ENCODE assay signal across 8 cellular contexts in genomic region chr12:54358945-54359761, GRCh38. TPM values are rescaled to one million over a fixed set of nuclear protein-coding genes. Genes with fewer than 3 reads are reported as not detected.
DNase-seq lines count a peak whose midpoint lies in the region; ATAC-seq and TF ChIP-seq lines count a peak whose summit lies in the region.

No MANE protein-coding gene starts in this region.

- peak overlapping the region; percentile 89 for H3K9ac ChIP-seq in IMR-90 (ENCODE audit: low read depth, low read length)
- H3K9ac ChIP-seq in mucosa of stomach (ENCODE audit: low read length), result peak overlapping the region; percentile 87

- POLR2A ChIA-PET in IMR-90 (lab: Charles Lee; ENCODE audit: unreplicated experiment), result interaction anchor here (1.2 to 1.4 kb wide), 2 partner anchors 72 to 130 kb away, joined by 4 read pairs; no protein-coding TSS in a partner anchor
- POLR2A ChIA-PET in OCI-LY7 (lab: Charles Lee), result interaction anchor here (0.5 to 1.6 kb wide), 16 partner anchors 12 to 341 kb away, joined by 3 to 6 read pairs (median 4); partner anchors contain the start of genes CBX5, HNRNPA1 and HOXC4

- no peaks in the 10 kb centered on the region for H4K20me1 ChIP-seq in IMR-90 (ENCODE audit: insufficient read depth, low read length)
- H4K20me1 ChIP-seq in OCI-LY7 (ENCODE audit: insufficient read depth, low read length), result no peaks in the 10 kb centered on the region

- peaks cover 0 to 24% of the 10 kb centered on the region in 2 experiments; a peak in 2 of 4 replicates for H3K79me1 ChIP-seq in IMR-90 (ENCODE audit: low read depth in 1 of 2, low read length in 2 of 2)

- no peaks in the 10 kb centered on the region for H3K9me3 ChIP-seq in IMR-90 (ENCODE audit: control insufficient read depth, insufficient read depth, low read length)
- H3K9me3 ChIP-seq in OCI-LY7 (ENCODE audit: low read length), result no peaks in the 10 kb centered on the region
- no peaks in the 10 kb centered on the region for H3K9me3 ChIP-seq in mucosa of stomach (ENCODE audit: control insufficient read depth, low read length)

- TF ChIP-seq CTCF in IMR-90 (conservative IDR thresholded peaks at IDR 0.05; ENCODE audit: low read depth, low read length) (no peak), OCI-LY7 (conservative IDR thresholded peaks at IDR 0.05; ENCODE audit: low read length) (no peak)

- no peak for TF ChIP-seq RAD21 in IMR-90 (IDR thresholded peaks at IDR 0.05; ENCODE audit: low read length)

- H2BK120ac ChIP-seq in IMR-90 (ENCODE audit: low read depth, low read length), result peak overlapping the region; percentile 89

- peak overlapping the region; percentile 85 for H2BK20ac ChIP-seq in IMR-90 (ENCODE audit: low read depth, low read length)

- H2AFZ ChIP-seq in IMR-90 (replicated peaks; ENCODE audit: low read length, poor library complexity), result peak overlapping the region; percentile 95
- peak overlapping the region; percentile 88 for H2AFZ ChIP-seq in OCI-LY7 (ENCODE audit: low read length)

- ATAC-seq in GM21576 (IDR thresholded peaks at IDR 0.05; ENCODE audit: unreplicated experiment), result peak; percentile 98
- peak; percentile 89 for ATAC-seq in IMR-90 (ENCODE audit: low read depth)
- ATAC-seq in esophagus mucosa, result peak; percentile 96

- dilution Hi-C loops in IMR-90 (cut with HindIII; ENCODE audit: low sequenced_read_pairs, unreplicated experiment), result no loop called here

- intact Hi-C loops in IMR-90 (cut with micrococcal nuclease) (loop anchor here (1.0 to 2.0 kb wide), 5 partner anchors 20 to 353 kb away; partner anchors contain the start of genes CBX5 and HNRNPA1), OCI-LY7 (cut with micrococcal nuclease; ENCODE audit: unreplicated experiment) (loop anchor here (1.0 to 10.0 kb wide), 4 partner anchors 34 to 344 kb away; partner anchors contain the start of gene COPZ1)

- peak overlapping the region; percentile 90; the same call in 2 of the 3 replicates for H2BK15ac ChIP-seq in IMR-90 (ENCODE audit: low read depth, low read length)

- H3K4me1 ChIP-seq in IMR-90 (ENCODE audit: control insufficient read depth, insufficient read depth, low read length), result peaks cover 16% of the 10 kb centered on the region
- H3K4me1 ChIP-seq in OCI-LY7 (ENCODE audit: insufficient read depth, low read length, poor library complexity, severe bottlenecking), result peaks cover 45% of the 10 kb centered on the region
- peaks cover 18% of the 10 kb centered on the region for H3K4me1 ChIP-seq in mucosa of stomach (ENCODE audit: control insufficient read depth, insufficient read depth, low read length)

- BruUV-seq in IMR-90 (replicated peaks; lab: Mats Ljungman, UMichigan), result no TSS peak
- no TSS peak for BruUV-seq in OCI-LY7 (replicated peaks; lab: Mats Ljungman, UMichigan)

- peak overlapping the region; percentile 87 for H3K18ac ChIP-seq in IMR-90 (ENCODE audit: low read depth, low read length)

- no peaks in the 10 kb centered on the region for H3K79me2 ChIP-seq in OCI-LY7 (ENCODE audit: insufficient read depth, low read depth, low read length)

- H3K27ac ChIP-seq in IMR-90 (ENCODE audit: insufficient read depth, low read length) (peak overlapping the region; percentile 95), OCI-LY7 (ENCODE audit: low read depth, low read length, poor library complexity, severe bottlenecking) (peak overlapping the region; percentile 68)

- peak; percentile 56; the same call in 1 of the 2 replicates for TF ChIP-seq POLR2A in IMR-90 (IDR thresholded peaks at IDR 0.05; ENCODE audit: low read depth, low read length)

- H3K36me3 ChIP-seq in IMR-90 (ENCODE audit: control insufficient read depth, insufficient read depth, low read length) (no peaks in the 10 kb centered on the region), OCI-LY7 (ENCODE audit: insufficient read depth, low read length) (no peaks in the 10 kb centered on the region), mucosa of stomach (ENCODE audit: control insufficient read depth, insufficient read depth, low read length) (no peaks in the 10 kb centered on the region)

- peak overlapping the region; percentile 90 to 95 for H4K8ac ChIP-seq in IMR-90 (ENCODE audit: low read depth in 2 of 2, low read length in 2 of 2)

- H3K4me3 ChIP-seq in IMR-90 (ENCODE audit: insufficient read depth, low read depth, low read length) (peak overlapping the region; percentile 66), OCI-LY7 (ENCODE audit: low read depth, low read length, poor library complexity, severe bottlenecking) (peak overlapping the region; percentile 74), mucosa of stomach (ENCODE audit: low read length) (peak overlapping the region; percentile 85)

- H3K23ac ChIP-seq in IMR-90 (ENCODE audit: low read depth, low read length), result peak overlapping the region; percentile 96

- H2BK5ac ChIP-seq in IMR-90 (ENCODE audit: low read depth, low read length, poor library complexity, severe bottlenecking), result peak overlapping the region; percentile 92

- CTCF ChIA-PET in IMR-90 (lab: Yijun Ruan, JAX) (interaction anchor here (0.9 to 2.2 kb wide), 6 partner anchors 10 to 143 kb away, joined by 3 to 5 read pairs (median 4); partner anchors contain the start of gene COPZ1), OCI-LY7 (lab: Charles Lee; ENCODE audit: unreplicated experiment) (interaction anchor here (0.6 to 1.2 kb wide), 6 partner anchors 8 to 143 kb away, joined by 3 to 7 read pairs (median 4); no protein-coding TSS in a partner anchor)

- H4K91ac ChIP-seq in IMR-90 (ENCODE audit: insufficient read depth, low read depth, low read length), result peak overlapping the region; percentile 95

- H3K4ac ChIP-seq in IMR-90 (ENCODE audit: low read depth, low read length), result peak overlapping the region; percentile 99

- H2AK9ac ChIP-seq in IMR-90 (replicated peaks; ENCODE audit: low read depth, low read length, poor library complexity), result peak overlapping the region; percentile 99

- H3K56ac ChIP-seq in IMR-90 (ENCODE audit: extremely low read depth, insufficient read depth, low read length), result peak overlapping the region; percentile 90

- H3K4me2 ChIP-seq in IMR-90 (ENCODE audit: low read depth, low read length), result peak overlapping the region; percentile 89
- peak overlapping the region; percentile 99 for H3K4me2 ChIP-seq in OCI-LY7 (ENCODE audit: low read length)

- H2AK5ac ChIP-seq in IMR-90 (ENCODE audit: low read depth, low read length), result peak overlapping the region; percentile 96

- H3K27me3 ChIP-seq in IMR-90 (ENCODE audit: control insufficient read depth, insufficient read depth, low read length), result no peaks in the 10 kb centered on the region
- peaks cover 8% of the 10 kb centered on the region for H3K27me3 ChIP-seq in mucosa of stomach (ENCODE audit: control insufficient read depth, insufficient read depth, low read length)

- DNase-seq in DMS114 treated with DMSO at 0.1 percent for 48 hours (lab: John Stamatoyannopoulos, UW; ENCODE audit: unreplicated experiment), result peak; percentile 98
- DNase-seq in IMR-90, result peak; percentile 100
- peak; percentile 99 for DNase-seq in OCI-LY7 (ENCODE audit: low spot score)
- DNase-seq in activated T-cell treated with anti-CD3 and anti-CD28 coated beads for 4 hours, result peak; percentile 90
- peak; percentile 91 for DNase-seq in stimulated activated CD8-positive, alpha-beta memory T cell treated with anti-CD3 and anti-CD28 coated beads, Interleukin-4, amount 100 ng/mL, for 48 hours

- H3K9me2 ChIP-seq in OCI-LY7 (ENCODE audit: insufficient read depth, low read length), result no peaks in the 10 kb centered on the region

- H3K14ac ChIP-seq in IMR-90 (replicated peaks; ENCODE audit: low read depth, low read length), result peak overlapping the region; percentile 96

- H3K9me1 ChIP-seq in IMR-90 (ENCODE audit: insufficient read depth, low read length), result 0 out of 2 replicates have a peak, but pooled peaks cover 15% of the 10 kb centered on the region

- in situ Hi-C loops in IMR-90 (cut with MboI; ENCODE audit: low sequenced_read_pairs), result no loop called here

- peak overlapping the region; percentile 89 for H4K5ac ChIP-seq in IMR-90 (ENCODE audit: low read depth, low read length)

- 0% methylated on average over 10 of the region's 40 CpGs; no CpG with 5 or more reads in 1 of the 2 experiments for WGBS in IMR-90 (ENCODE audit: extremely low coverage in 2 of 2, insufficient read length in 1 of 2), 2 experiments

TF ChIP-seq in IMR-90, 13 proteins besides CTCF, POLR2A, EP300 and RAD21 (continues in another document):
- TF ChIP-seq NFE2L2 (IDR thresholded peaks at IDR 0.05; ENCODE audit: low read depth, low read length) (no peak), MAFK (IDR thresholded peaks at IDR 0.05; ENCODE audit: low read depth, low read length) (no peak)

RNA-seq across cellular contexts. Expression of gene GPR84, which starts 5.1 kb away (rescaled TPM):
- total RNA-seq in IMR-90 (2012; rRNA removed) (not detected in 2 replicates), OCI-LY7 (2022) (0.18 and 0.30 TPM in 2 replicates), esophagus mucosa (0.16 TPM)
- not detected in 2 replicates for polyA plus RNA-seq in IMR-90 (2012; rRNA removed)
- polyA plus RNA-seq in IMR-90 (2012; cell fraction: cytosol; rRNA removed), result 0.02 TPM in 1 of 2 replicates, not detected in the other
- polyA plus RNA-seq in IMR-90 (2012; cell fraction: nucleus; rRNA removed; ENCODE audit: low replicate concordance), result 0.19 and 0.36 TPM in 2 replicates
- not detected in 2 replicates for total RNA-seq in OCI-LY7 (2014; rRNA removed; shearing (Covaris generic))

RNA-seq across cellular contexts. Expression of gene ZNF385A, which starts 25.4 kb away (rescaled TPM):
- total RNA-seq in IMR-90 (2012; rRNA removed) (0.28 and 0.36 TPM in 2 replicates), OCI-LY7 (2022) (2.6 and 2.9 TPM in 2 replicates), esophagus mucosa (52.2 TPM)
- 2.5 and 2.9 TPM in 2 replicates for polyA plus RNA-seq in IMR-90 (2012; rRNA removed)
- polyA plus RNA-seq in IMR-90 (2012; cell fraction: cytosol; rRNA removed), result 3.1 and 5.4 TPM in 2 replicates
- polyA plus RNA-seq in IMR-90 (2012; cell fraction: nucleus; rRNA removed; ENCODE audit: low replicate concordance), result 3.7 and 8.0 TPM in 2 replicates
- total RNA-seq in OCI-LY7 (2014; rRNA removed; shearing (Covaris generic)), result 0.18 and 0.32 TPM in 2 replicates

RNA-seq across cellular contexts. Expression of gene COPZ1, which starts 34.2 kb away (rescaled TPM):
- total RNA-seq in IMR-90 (2012; rRNA removed) (262 and 382 TPM in 2 replicates), OCI-LY7 (2022) (114 and 121 TPM in 2 replicates), esophagus mucosa (111 TPM)
- polyA plus RNA-seq in IMR-90 (2012; rRNA removed), result 157 and 187 TPM in 2 replicates
- 73.8 and 80.0 TPM in 2 replicates for polyA plus RNA-seq in IMR-90 (2012; cell fraction: cytosol; rRNA removed)
- polyA plus RNA-seq in IMR-90 (2012; cell fraction: nucleus; rRNA removed; ENCODE audit: low replicate concordance), result 22.8 and 109 TPM in 2 replicates
- total RNA-seq in OCI-LY7 (2014; rRNA removed; shearing (Covaris generic)), result 77.5 and 86.0 TPM in 2 replicates

RNA-seq across cellular contexts. Expression of gene NFE2, which starts 58.3 kb away (rescaled TPM):
- total RNA-seq in IMR-90 (2012; rRNA removed) (0.18 and 0.28 TPM in 2 replicates), OCI-LY7 (2022) (not detected in 2 replicates), esophagus mucosa (not detected)
- 0.17 and 0.32 TPM in 2 replicates for polyA plus RNA-seq in IMR-90 (2012; rRNA removed)
- polyA plus RNA-seq in IMR-90 (2012; cell fraction: cytosol; rRNA removed), result 0.39 and 0.62 TPM in 2 replicates
- 0.17 and 0.46 TPM in 2 replicates for polyA plus RNA-seq in IMR-90 (2012; cell fraction: nucleus; rRNA removed; ENCODE audit: low replicate concordance)
- not detected in 2 replicates for total RNA-seq in OCI-LY7 (2014; rRNA removed; shearing (Covaris generic))

RNA-seq across cellular contexts. Expression of gene ITGA5, which starts 59.9 kb away (rescaled TPM):
- total RNA-seq in IMR-90 (2012; rRNA removed) (144 and 159 TPM in 2 replicates), OCI-LY7 (2022) (0.34 and 0.76 TPM in 2 replicates), esophagus mucosa (12.8 TPM)
- 254 and 259 TPM in 2 replicates for polyA plus RNA-seq in IMR-90 (2012; rRNA removed)
- 136 and 185 TPM in 2 replicates for polyA plus RNA-seq in IMR-90 (2012; cell fraction: cytosol; rRNA removed)
- polyA plus RNA-seq in IMR-90 (2012; cell fraction: nucleus; rRNA removed; ENCODE audit: low replicate concordance), result 196 and 225 TPM in 2 replicates
- 0.06 and 1.0 TPM in 2 replicates for total RNA-seq in OCI-LY7 (2014; rRNA removed; shearing (Covaris generic))

Comparison
In these comparisons a context has a peak if more than half of its experiments do, and no peak if none do; other contexts are left out.
1. Peak in every context shown above with its lines: DNase-seq, ATAC-seq, H3K4me3 ChIP-seq and H3K27ac ChIP-seq.
2. RNA of gene ZNF385A, which starts 25.4 kb away (total RNA-seq): 52.2 TPM in esophagus mucosa (single experiment); 0.18 to 2.9 TPM in OCI-LY7 and 0.28 to 0.36 TPM in IMR-90; every median in the first group is over 10 times any median in the second.